In the genomic region with DNA sequence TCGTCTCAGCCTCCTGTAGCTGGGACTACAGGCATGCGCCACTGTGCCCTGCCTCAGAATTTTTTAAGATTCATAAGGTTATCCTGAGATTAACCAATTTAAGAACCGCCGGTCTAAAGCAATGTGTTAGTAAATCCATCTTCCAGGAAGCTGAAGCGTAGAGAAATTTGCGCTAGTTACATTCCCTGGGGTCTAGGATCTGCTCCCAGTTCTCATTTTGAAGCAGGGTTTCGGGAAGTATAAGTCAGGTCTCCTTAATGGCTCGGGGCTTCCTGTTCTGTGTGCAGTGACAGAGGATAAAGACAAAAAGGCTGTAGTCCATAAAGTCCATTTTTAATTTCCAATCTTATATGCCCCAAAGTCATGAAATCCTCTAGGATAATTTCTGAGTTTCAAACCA, we compare ENCODE assay signal across 26 cellular contexts.
A peak's percentile ranks its signal among the peaks of the same experiment; 100 is the strongest.
DNase-seq lines count a peak whose midpoint lies in the region; ATAC-seq, FAIRE-seq and TF ChIP-seq lines count a peak whose summit lies in the region.
"Had no signal": no experiment of that assay in that cellular context is flagged by ENCODE, and none has a peak within 500 bp of the region (broad histone marks: within the 10 kb centered on the region; RNA-seq: fewer than 3 reads in every experiment).

No MANE protein-coding gene starts in this region.

- H3K36me3 ChIP-seq in SK-N-SH (replicated peaks in 1 of 2; ENCODE audit: control insufficient read depth in 1 of 2, insufficient read depth in 2 of 2, low read length in 1 of 2) (peaks cover 0 to 5% of the 10 kb centered on the region in 2 experiments), upper lobe of right lung (no peaks in the 10 kb centered on the region)
- H3K36me3 ChIP-seq: BE2C, neutrophil had no signal

- peak; percentile 35 for DNase-seq in NCI-H2227 (lab: John Stamatoyannopoulos, UW; ENCODE audit: unreplicated experiment)
- DNase-seq in NCI-H2227 treated with DMSO at 0.1 percent for 48 hours (lab: John Stamatoyannopoulos, UW) = no peak
- DNase-seq in SK-N-SH = no peak
- DNase-seq in medulla oblongata (ENCODE audit: extremely low spot score) = peak; percentile 9
- no peak for DNase-seq in upper lobe of right lung
- no peak for DNase-seq in activated naive CD4-positive, alpha-beta T cell treated with anti-CD3 and anti-CD28 coated beads, Interleukin-2, amount 50 U/mL, for 16 hours
- DNase-seq in GM19239 (ENCODE audit: insufficient read length, low spot score) = no peak
- DNase-seq: activated CD4-positive, alpha-beta T cell treated with anti-CD3 and anti-CD28 coated beads for 48 hours; activated T-cell treated with anti-CD3 and anti-CD28 coated beads, Interleukin-2, amount 50 U/mL, for 72 hours; aorta; BE2C; dorsolateral prefrontal cortex; erythroblast; foreskin fibroblast; NCI-H146; NCI-H774; small intestine; stimulated activated CD4-positive, alpha-beta T cell treated with anti-CD3 and anti-CD28 coated beads, Interleukin-2, amount 100 ng/mL, for 48 hours; stimulated activated naive CD4-positive, alpha-beta T cell; T-helper 1 cell had no signal

- TF ChIP-seq CTCF in SK-N-SH (IDR thresholded peaks at IDR 0.05) (no peak), upper lobe of right lung (IDR thresholded peaks at IDR 0.05) (no peak)

- H3K4me3 ChIP-seq in SK-N-SH (ENCODE audit: low read depth in 2 of 2, low read length in 1 of 2) (no peak overlapping the region), upper lobe of right lung (no peak overlapping the region)
- H3K4me3 ChIP-seq: dorsolateral prefrontal cortex had no signal

- ATAC-seq in upper lobe of right lung (peak; percentile 32), GM21737 (IDR thresholded peaks at IDR 0.05; ENCODE audit: unreplicated experiment) (no peak)
- ATAC-seq: activated T-cell treated with anti-CD3 and anti-CD28 coated beads, Interleukin-2, amount 50 U/mL, for 72 hours; Right ventricle myocardium inferior had no signal

- FAIRE-seq in GM19239 (lab: Jason Lieb, UNC) = no peak
- FAIRE-seq: A204.1, D721Med, H1, small intestine had no signal

- H3K9me2 ChIP-seq in SK-N-SH = no peaks in the 10 kb centered on the region

- no peak overlapping the region for H2AFZ ChIP-seq in SK-N-SH (ENCODE audit: low read depth)

- H3K27ac ChIP-seq in SK-N-SH (ENCODE audit: low read depth in 2 of 2, low read length in 1 of 2) (peak overlapping the region in 1 of 2 experiments; percentile 65; a peak in 2 of 4 replicates), upper lobe of right lung (no peak overlapping the region)
- H3K27ac ChIP-seq: dorsolateral prefrontal cortex, neutrophil had no signal

- H3K9ac ChIP-seq in SK-N-SH = no peak overlapping the region

- H3K4me2 ChIP-seq in SK-N-SH = peak overlapping the region; percentile 18; the same call in 1 of the 2 replicates

- H3K27me3 ChIP-seq in SK-N-SH (ENCODE audit: insufficient read depth) (no peaks in the 10 kb centered on the region), upper lobe of right lung (no peaks in the 10 kb centered on the region)
- H3K27me3 ChIP-seq: BE2C, dorsolateral prefrontal cortex, neutrophil had no signal

- no peaks in the 10 kb centered on the region for H4K20me1 ChIP-seq in SK-N-SH (ENCODE audit: insufficient read depth)

- H3K4me1 ChIP-seq in SK-N-SH (ENCODE audit: control insufficient read depth in 1 of 2, insufficient read depth in 2 of 2, low read depth in 1 of 2, low read length in 1 of 2) (peaks cover 10 to 16% of the 10 kb centered on the region in 2 experiments; a peak in 3 of 4 replicates), upper lobe of right lung (peaks cover 3% of the 10 kb centered on the region)

- CTCF ChIA-PET in SK-N-SH (lab: Yijun Ruan, JAX) = interaction anchor here (0.6 to 1.8 kb wide), 5 partner anchors 8 to 452 kb away, joined by 3 read pairs; no protein-coding TSS in a partner anchor

- H3F3A ChIP-seq in SK-N-SH (replicated peaks; ENCODE audit: insufficient read depth) = peaks cover 4% of the 10 kb centered on the region

- no peak for TF ChIP-seq EP300 in SK-N-SH (IDR thresholded peaks at IDR 0.05; ENCODE audit: borderline replicate concordance in 1 of 2, low read depth in 1 of 2, low read length in 1 of 2)

- H3K79me2 ChIP-seq in SK-N-SH (ENCODE audit: insufficient read depth) = no peaks in the 10 kb centered on the region; the same call in 1 of the 2 replicates

- no peak for TF ChIP-seq RAD21 in SK-N-SH (IDR thresholded peaks at IDR 0.05; ENCODE audit: low read length)

- intact Hi-C loops in upper lobe of right lung (cut with DNase I) = no loop called here

- POLR2A ChIA-PET in SK-N-SH (lab: Yijun Ruan, JAX) = interaction anchor here (0.8 kb wide), 1 partner anchor 376 kb away, joined by 3 read pairs; no protein-coding TSS in a partner anchor

- WGBS in SK-N-SH (ENCODE audit: low lambda C conversion rate) = 82% methylated on average over 8 of the region's 8 CpGs

- no peaks in the 10 kb centered on the region for H3K9me3 ChIP-seq in SK-N-SH
- H3K9me3 ChIP-seq in upper lobe of right lung = no peaks in the 10 kb centered on the region
- H3K9me3 ChIP-seq: BE2C, neutrophil had no signal

TF ChIP-seq in SK-N-SH, 30 proteins besides CTCF, POLR2A, EP300 and RAD21:
- TF ChIP-seq FOSL2 (IDR thresholded peaks at IDR 0.05; ENCODE audit: borderline replicate concordance, low read depth) (no peak), SMC3 (IDR thresholded peaks at IDR 0.05; ENCODE audit: low read depth, low read length) (no peak)

Comparison
In these comparisons a context has a peak if more than half of its experiments do, and no peak if none do; other contexts are left out.
1. DNase-seq: peak in NCI-H2227 (single experiment) and medulla oblongata (single experiment); none in NCI-H2227 treated with DMSO at 0.1 percent for 48 hours (single experiment), SK-N-SH (single experiment), upper lobe of right lung (single experiment), activated naive CD4-positive, alpha-beta T cell treated with anti-CD3 and anti-CD28 coated beads, Interleukin-2, amount 50 U/mL, for 16 hours (single experiment) and GM19239 (single experiment).